In the genomic region with DNA sequence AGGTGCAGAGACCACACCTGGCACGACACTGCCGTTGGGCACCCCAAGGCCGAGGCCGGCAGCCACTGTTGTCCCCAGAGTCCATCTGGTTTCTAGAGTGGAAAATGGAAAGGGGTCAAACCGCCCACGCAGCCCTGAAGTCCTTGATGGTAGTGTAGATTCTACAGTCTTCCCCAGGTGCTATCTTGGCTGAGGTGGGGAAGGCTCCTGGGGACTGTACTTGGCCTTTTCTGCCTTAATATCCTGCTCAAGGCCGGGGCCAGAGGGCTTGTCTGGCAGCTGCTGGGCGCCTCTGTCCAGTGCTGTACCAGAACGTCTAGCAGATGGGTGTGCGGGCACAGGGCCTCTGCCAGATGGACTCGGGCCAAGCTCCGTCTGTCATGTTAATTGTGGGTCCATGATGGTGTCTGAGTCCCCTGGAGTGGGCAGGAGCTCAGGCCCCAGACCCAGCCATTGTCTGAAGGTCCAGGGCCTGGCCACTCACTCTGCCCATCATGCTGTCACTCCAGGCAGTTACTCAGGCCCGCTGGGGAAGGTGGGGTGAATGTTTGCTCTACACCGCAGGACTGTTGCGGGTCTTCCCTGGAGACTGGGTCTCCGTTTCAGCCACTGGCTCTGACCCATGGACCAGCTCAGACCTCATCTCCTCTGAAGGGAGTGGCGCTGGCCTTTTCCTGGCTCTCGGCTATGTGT, we compare ENCODE assay signal across 12 cellular contexts.
A peak's percentile ranks its signal among the peaks of the same experiment; 100 is the strongest.
DNase-seq lines count a peak whose midpoint lies in the region; ATAC-seq and TF ChIP-seq lines count a peak whose summit lies in the region.
"Had no signal": no experiment of that assay in that cellular context is flagged by ENCODE, and none has a peak within 500 bp of the region (broad histone marks: within the 10 kb centered on the region; RNA-seq: fewer than 3 reads in every experiment).

No MANE protein-coding gene starts in this region.

- H3K27ac ChIP-seq in right atrium auricular region (no peak overlapping the region), SJSA1 (peak overlapping the region; percentile 84), endodermal cell (ENCODE audit: low read depth, low read length) (no peak overlapping the region), testis (no peak overlapping the region)
- H3K27ac ChIP-seq: epithelial cell of prostate, right lobe of liver, vagina had no signal

- no peaks in the 10 kb centered on the region for H3K36me3 ChIP-seq in right atrium auricular region
- H3K36me3 ChIP-seq in SJSA1, result peaks cover 6% of the 10 kb centered on the region; the same call in 1 of the 2 replicates
- H3K36me3 ChIP-seq in endodermal cell (ENCODE audit: control insufficient read depth, insufficient read depth, low read length), result no peaks in the 10 kb centered on the region
- H3K36me3 ChIP-seq in testis (ENCODE audit: low read depth, missing control alignments), result no peaks in the 10 kb centered on the region
- H3K36me3 ChIP-seq: right lobe of liver, vagina had no signal

- H3K4me1 Mint-ChIP-seq in endodermal cell, result peaks cover 6% of the 10 kb centered on the region

- peak overlapping the region; percentile 44 for H3K27ac Mint-ChIP-seq in endodermal cell

- no peaks in the 10 kb centered on the region for H3K9me3 Mint-ChIP-seq in endodermal cell
- H3K9me3 Mint-ChIP-seq: CD8-positive, alpha-beta memory T cell had no signal

- H3K4me1 ChIP-seq in right atrium auricular region, result peaks cover 0 to 7% of the 10 kb centered on the region in 2 donors
- peaks cover 36% of the 10 kb centered on the region for H3K4me1 ChIP-seq in SJSA1 (replicated peaks)
- no peaks in the 10 kb centered on the region for H3K4me1 ChIP-seq in endodermal cell (ENCODE audit: control insufficient read depth, insufficient read depth, low read length)
- peaks cover 8% of the 10 kb centered on the region for H3K4me1 ChIP-seq in testis
- H3K4me1 ChIP-seq: vagina had no signal

- H3K4me3 ChIP-seq in right atrium auricular region (no peak overlapping the region), SJSA1 (no peak overlapping the region), endodermal cell (ENCODE audit: low read length) (no peak overlapping the region), testis (no peak overlapping the region)
- H3K4me3 ChIP-seq: right lobe of liver, vagina had no signal

- intact Hi-C loops in left ventricle myocardium superior (cut with micrococcal nuclease) (loop anchor here (10.0 kb wide), 1 partner anchor 265 kb away; no protein-coding TSS in a partner anchor), testis (cut with DNase I; ENCODE audit: low total_unique reads) (loop anchor here (10.0 kb wide), 1 partner anchor 265 kb away; no protein-coding TSS in a partner anchor)

- 90 to 92% methylated on average over 15 to 18 of the region's 18 CpGs for WGBS in endodermal cell (ENCODE audit: insufficient coverage in 1 of 2, insufficient read length in 1 of 2), 2 experiments
- WGBS in testis, 2 donors, result 67 to 79% methylated on average over 11 to 18 of the region's 18 CpGs

- ATAC-seq in left ventricle myocardium superior, result no peak

- DNase-seq in right atrium auricular region (ENCODE audit: low spot score), result peak; percentile 54
- DNase-seq in left ventricle myocardium superior, result no peak
- DNase-seq in SJSA1 (ENCODE audit: low read depth in 1 of 2, low spot score in 2 of 2), result peak in 1 of 2 experiments; percentile 43
- no peak for DNase-seq in endodermal cell
- DNase-seq in testis, result peak; percentile 14
- DNase-seq in Ammon's horn (ENCODE audit: low spot score), result no peak
- no peak for DNase-seq in epidermal melanocyte (ENCODE audit: insufficient read length, low spot score)
- DNase-seq in NCI-H510A (lab: John Stamatoyannopoulos, UW), result no peak

- no peaks in the 10 kb centered on the region for H3K27me3 Mint-ChIP-seq in endodermal cell (ENCODE audit: insufficient read depth)

- TF ChIP-seq CTCF in right atrium auricular region (IDR thresholded peaks at IDR 0.05), result no peak
- TF ChIP-seq CTCF in endodermal cell (conservative IDR thresholded peaks at IDR 0.05), result no peak
- TF ChIP-seq CTCF in testis (IDR thresholded peaks at IDR 0.05), result no peak

- H3K9ac ChIP-seq in endodermal cell (ENCODE audit: extremely low read depth, low read length, poor library complexity, severe bottlenecking), result no peak overlapping the region

- no peaks in the 10 kb centered on the region for H3K27me3 ChIP-seq in right atrium auricular region
- no peaks in the 10 kb centered on the region for H3K27me3 ChIP-seq in SJSA1 (replicated peaks)
- no peaks in the 10 kb centered on the region for H3K27me3 ChIP-seq in endodermal cell (ENCODE audit: control insufficient read depth, insufficient read depth, low read length, poor library complexity, severe bottlenecking)
- H3K27me3 ChIP-seq in testis, result no peaks in the 10 kb centered on the region
- H3K27me3 ChIP-seq: right lobe of liver, vagina had no signal

- TF ChIP-seq POLR2A in testis (IDR thresholded peaks at IDR 0.05), result no peak

- no peak overlapping the region for H3K4me3 Mint-ChIP-seq in endodermal cell

- H3K36me3 Mint-ChIP-seq in endodermal cell (ENCODE audit: low read depth), result no peaks in the 10 kb centered on the region
- H3K36me3 Mint-ChIP-seq: CD8-positive, alpha-beta memory T cell had no signal

- no peaks in the 10 kb centered on the region for H3K9me3 ChIP-seq in right atrium auricular region
- H3K9me3 ChIP-seq in SJSA1 (replicated peaks), result no peaks in the 10 kb centered on the region
- no peaks in the 10 kb centered on the region for H3K9me3 ChIP-seq in endodermal cell (ENCODE audit: control insufficient read depth, low read length)
- H3K9me3 ChIP-seq in testis, result no peaks in the 10 kb centered on the region
- H3K9me3 ChIP-seq: right lobe of liver, vagina had no signal

Comparison
In these comparisons a context has a peak if more than half of its experiments do, and no peak if none do; other contexts are left out.
1. DNase-seq: peak in right atrium auricular region (single experiment) and testis (single experiment); none in left ventricle myocardium superior (single experiment), endodermal cell (single experiment), Ammon's horn (single experiment), epidermal melanocyte (single experiment) and NCI-H510A (single experiment).